Comparison of ENCODE assay signal across 12 cellular contexts in the genomic region with DNA sequence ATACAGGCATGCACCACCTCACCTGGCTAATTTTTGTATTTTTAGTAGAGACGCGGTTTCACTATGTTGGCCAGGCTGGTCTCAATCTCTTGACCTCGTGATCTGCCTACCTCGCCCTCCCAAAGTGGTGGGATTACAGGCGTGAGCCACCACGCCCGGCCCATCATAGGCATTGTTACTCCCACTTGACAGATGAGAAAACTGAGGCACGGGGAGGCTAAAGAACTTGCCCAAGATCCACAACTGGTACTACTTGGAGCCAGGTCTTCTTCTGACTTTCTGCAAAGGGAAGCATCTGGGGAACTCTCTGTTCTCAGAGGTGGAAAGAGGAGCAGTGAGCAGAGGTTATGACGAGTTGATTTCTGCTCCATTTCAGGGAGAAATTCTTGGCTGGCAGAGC. TPM values are rescaled to one million over a fixed set of nuclear protein-coding genes. Genes with fewer than 3 reads are reported as not detected.
"Had no signal": no experiment of that assay in that cellular context is flagged by ENCODE, and none has a peak within 500 bp of the region (broad histone marks: within the 10 kb centered on the region; RNA-seq: fewer than 3 reads in every experiment).

No MANE protein-coding gene starts in this region.

RNA-seq across cellular contexts. Expression of gene LGALS2, which starts 29.0 kb away (rescaled TPM):
- total RNA-seq: activated CD4-positive, alpha-beta T cell treated with anti-CD3 and anti-CD28 coated beads for 36 hours; activated CD8-positive, alpha-beta memory T cell treated with anti-CD3 and anti-CD28 coated beads, Interleukin-2, amount 10 ng/mL, durations not matched to agents 7 days and 5 days; activated CD8-positive, alpha-beta T cell treated with anti-CD3 and anti-CD28 coated beads, Interleukin-2, amount 10 ng/mL, durations not matched to agents 7 days and 5 days; activated naive CD4-positive, alpha-beta T cell treated with anti-CD3 and anti-CD28 coated beads, Interleukin-2, amount 50 U/mL, for 72 hours; cardiac septum; chondrocyte; esophagus squamous epithelium; left cardiac atrium; myocyte; occipital lobe; tibial nerve; uterus had no signal

RNA-seq across cellular contexts. Expression of gene CARD10, which starts 31.7 kb away (rescaled TPM):
- total RNA-seq: activated CD4-positive, alpha-beta T cell treated with anti-CD3 and anti-CD28 coated beads for 36 hours had no signal
